In genomic region chr20:24994470-24995368, GRCh38 we compare ENCODE assay signal across 7 cellular contexts. TPM values are rescaled to one million over a fixed set of nuclear protein-coding genes. Genes with fewer than 3 reads are reported as not detected.
DNase-seq lines count a peak whose midpoint lies in the region; FAIRE-seq and TF ChIP-seq lines count a peak whose summit lies in the region.

No MANE protein-coding gene starts in this region.

- TF ChIP-seq CTCF in Loucy (conservative IDR thresholded peaks at IDR 0.05; ENCODE audit: low read length) (peak; percentile 94), osteocyte (IDR thresholded peaks at IDR 0.05) (no peak)

- no peak overlapping the region for H3K4me2 ChIP-seq in Loucy (ENCODE audit: low read depth, low read length, poor library complexity, severe bottlenecking)

- H3K9me2 ChIP-seq in Loucy (replicated peaks; ENCODE audit: low read depth, low read length) = no peaks in the 10 kb centered on the region

- no peaks in the 10 kb centered on the region for H3K27me3 ChIP-seq in Loucy (ENCODE audit: insufficient read depth, low read length, poor library complexity, severe bottlenecking)

- DNase-seq in GM12892 (ENCODE audit: insufficient read length) = peak; percentile 50
- DNase-seq in SK-MEL-5 (ENCODE audit: low read depth, low spot score) = peak; percentile 92
- DNase-seq in activated naive CD4-positive, alpha-beta T cell treated with anti-CD3 and anti-CD28 coated beads for 36 hours = peak; percentile 91
- DNase-seq in germinal center (ENCODE audit: low spot score) = peak; percentile 79
- peak; percentile 93 for DNase-seq in osteocyte (ENCODE audit: extremely low spot score, unreplicated experiment)

- in situ Hi-C loops in SK-MEL-5 (cut with HindIII; ENCODE audit: low pct_unique_long_range_greater_than_20kb, low sequenced_read_pairs) = no loop called here

- CTCF ChIA-PET in activated naive CD4-positive, alpha-beta T cell treated with anti-CD3 and anti-CD28 coated beads for 36 hours (lab: Charles Lee) = interaction anchor here (0.6 to 8.0 kb wide), 29 partner anchors 10 to 404 kb away, joined by 3 to 105 read pairs (median 5); partner anchors contain the start of genes ACSS1, ENTPD6 and PYGB

- no peak overlapping the region for H3K9ac ChIP-seq in Loucy (ENCODE audit: low read depth, low read length, poor library complexity, severe bottlenecking)

- peak; percentile 77 for FAIRE-seq in GM12892 (lab: Jason Lieb, UNC)

- H3K36me3 ChIP-seq in Loucy (ENCODE audit: insufficient read depth, low read length) = no peaks in the 10 kb centered on the region

- intact Hi-C loops in activated naive CD4-positive, alpha-beta T cell treated with anti-CD3 and anti-CD28 coated beads for 36 hours (cut with micrococcal nuclease) = loop anchor here (1.0 to 5.0 kb wide), 5 partner anchors 71 to 628 kb away; partner anchors contain the start of gene NANP

- no peaks in the 10 kb centered on the region for H3F3A ChIP-seq in Loucy (ENCODE audit: low read depth)

- H3K4me3 ChIP-seq in Loucy (ENCODE audit: low read length, poor library complexity, severe bottlenecking) = no peak overlapping the region

- H3K9me3 Mint-ChIP-seq in activated naive CD4-positive, alpha-beta T cell treated with anti-CD3 and anti-CD28 coated beads for 36 hours = no peaks in the 10 kb centered on the region
- no peaks in the 10 kb centered on the region for H3K9me3 Mint-ChIP-seq in osteocyte (ENCODE audit: unreplicated experiment)

- H3K79me2 ChIP-seq in Loucy (ENCODE audit: insufficient read depth, low read length) = peaks cover 28% of the 10 kb centered on the region

- H3K9me3 ChIP-seq in Loucy (ENCODE audit: insufficient read depth, low read depth, low read length) = no peaks in the 10 kb centered on the region

- H3K4me1 Mint-ChIP-seq in activated naive CD4-positive, alpha-beta T cell treated with anti-CD3 and anti-CD28 coated beads for 36 hours (ENCODE audit: low read depth) = peaks cover 37% of the 10 kb centered on the region
- peaks cover 42% of the 10 kb centered on the region for H3K4me1 Mint-ChIP-seq in osteocyte (ENCODE audit: unreplicated experiment)

- no peak overlapping the region for H3K4me3 Mint-ChIP-seq in activated naive CD4-positive, alpha-beta T cell treated with anti-CD3 and anti-CD28 coated beads for 36 hours
- no peak overlapping the region for H3K4me3 Mint-ChIP-seq in osteocyte (ENCODE audit: unreplicated experiment)

- H3K27ac Mint-ChIP-seq in activated naive CD4-positive, alpha-beta T cell treated with anti-CD3 and anti-CD28 coated beads for 36 hours = no peak overlapping the region
- peak overlapping the region; percentile 53 for H3K27ac Mint-ChIP-seq in osteocyte (ENCODE audit: unreplicated experiment)

- H3K27ac ChIP-seq in temporal lobe (ENCODE audit: low read depth, low read length) = peak overlapping the region; percentile 87

- peaks cover 22% of the 10 kb centered on the region for H4K20me1 ChIP-seq in Loucy (ENCODE audit: insufficient read depth, low read length, poor library complexity, severe bottlenecking)

- H3K27me3 Mint-ChIP-seq in activated naive CD4-positive, alpha-beta T cell treated with anti-CD3 and anti-CD28 coated beads for 36 hours (ENCODE audit: low read depth) = no peaks in the 10 kb centered on the region
- peaks cover 25% of the 10 kb centered on the region for H3K27me3 Mint-ChIP-seq in osteocyte (ENCODE audit: unreplicated experiment)

- no peaks in the 10 kb centered on the region for H3K36me3 Mint-ChIP-seq in activated naive CD4-positive, alpha-beta T cell treated with anti-CD3 and anti-CD28 coated beads for 36 hours (ENCODE audit: low read depth)
- H3K36me3 Mint-ChIP-seq in osteocyte (ENCODE audit: unreplicated experiment) = no peaks in the 10 kb centered on the region

- peaks cover 43% of the 10 kb centered on the region for H3K4me1 ChIP-seq in Loucy (ENCODE audit: insufficient read depth, low read length, poor library complexity, severe bottlenecking)

- H2AFZ ChIP-seq in Loucy (ENCODE audit: low read length) = no peak overlapping the region

- TF ChIP-seq POLR2A in GM12892 (IDR thresholded peaks at IDR 0.05; ENCODE audit: low read depth, low read length) = no peak

RNA-seq across cellular contexts. Expression of gene APMAP, which starts 2.2 kb away (rescaled TPM):
- 21.6 TPM for polyA plus RNA-seq in GM12892 (2012; ENCODE audit: missing spikeins)
- total RNA-seq in SK-MEL-5 (2014; rRNA removed; shearing (Covaris generic)) = 150 and 158 TPM in 2 replicates
- polyA plus RNA-seq in SK-MEL-5 (2015; cell fraction: cytosol; rRNA removed) = 197 and 219 TPM in 2 replicates
- 68.3 and 82.4 TPM in 2 replicates for polyA plus RNA-seq in SK-MEL-5 (2015; cell fraction: nucleus; rRNA removed)
- total RNA-seq in activated naive CD4-positive, alpha-beta T cell treated with anti-CD3 and anti-CD28 coated beads for 36 hours = 10 to 100 TPM; 46.9 to 50.9 TPM
- total RNA-seq in osteocyte = 76.3 and 80.0 TPM in 2 replicates
- total RNA-seq in temporal lobe = 55.3 TPM

RNA-seq across cellular contexts. Expression of gene CST7, which starts 45.6 kb away (rescaled TPM):
- not detected for polyA plus RNA-seq in GM12892 (2012; ENCODE audit: missing spikeins)
- total RNA-seq in SK-MEL-5 (2014; rRNA removed; shearing (Covaris generic)) = 0.29 and 0.45 TPM in 2 replicates
- 10.0 and 11.5 TPM in 2 replicates for polyA plus RNA-seq in SK-MEL-5 (2015; cell fraction: cytosol; rRNA removed)
- 2.2 and 5.5 TPM in 2 replicates for polyA plus RNA-seq in SK-MEL-5 (2015; cell fraction: nucleus; rRNA removed)
- total RNA-seq in activated naive CD4-positive, alpha-beta T cell treated with anti-CD3 and anti-CD28 coated beads for 36 hours = 10 to 100 TPM; 37.8 to 43.1 TPM
- total RNA-seq in osteocyte (not detected in 2 replicates), temporal lobe (0.25 TPM)

Comparison
In these comparisons a context has a peak if more than half of its experiments do, and no peak if none do; other contexts are left out.
1. RNA of gene CST7, which starts 45.6 kb away (total RNA-seq): 37.8 to 43.1 TPM in activated naive CD4-positive, alpha-beta T cell treated with anti-CD3 and anti-CD28 coated beads for 36 hours; 0.29 to 0.45 TPM in SK-MEL-5, 0.25 TPM in temporal lobe (single experiment) and not detected in osteocyte; every median in the first group is over 10 times any median in the second.
2. Peak in every context shown above with its lines, with median percentiles within 50 percentile points of each other: DNase-seq.